8 cellular contexts compared by ENCODE assay signal in genomic region chr12:103957865-103958388, GRCh38. TPM values are rescaled to one million over a fixed set of nuclear protein-coding genes. Genes with fewer than 3 reads are reported as not detected.
A peak's percentile ranks its signal among the peaks of the same experiment; 100 is the strongest.
DNase-seq lines count a peak whose midpoint lies in the region; ATAC-seq and TF ChIP-seq lines count a peak whose summit lies in the region.

No MANE protein-coding gene starts in this region.

- TF ChIP-seq CTCF in BJ (IDR thresholded peaks at IDR 0.05; ENCODE audit: insufficient read depth, low read depth, low read length) (no peak), LNCaP clone FGC (IDR thresholded peaks at IDR 0.05; ENCODE audit: control insufficient read depth, extremely low read depth, insufficient read depth) (no peak), choroid plexus epithelial cell (conservative IDR thresholded peaks at IDR 0.05; ENCODE audit: low read depth, low read length) (no peak), neural progenitor cell (IDR thresholded peaks at IDR 0.05) (no peak)

- H3K27me3 ChIP-seq in BJ (ENCODE audit: control insufficient read depth, insufficient read depth, low read length) (no peaks in the 10 kb centered on the region), neural progenitor cell (no peaks in the 10 kb centered on the region)

- peaks cover 7% of the 10 kb centered on the region for H3K27me3 Mint-ChIP-seq in neural progenitor cell (ENCODE audit: insufficient read depth, low read depth)

- H3K27ac Mint-ChIP-seq in neural progenitor cell: peak overlapping the region; percentile 99

- H3F3A ChIP-seq in neural progenitor cell (ENCODE audit: low read depth): peaks cover 50% of the 10 kb centered on the region

- CTCF ChIA-PET in BJ (lab: Yijun Ruan, JAX): no interaction called here

- DNase-seq in BJ (ENCODE audit: low read depth) (no peak), LNCaP clone FGC (ENCODE audit: low read depth) (no peak), choroid plexus epithelial cell (ENCODE audit: low read depth) (no peak), neural progenitor cell (ENCODE audit: low spot score) (no peak), activated gamma-delta T cell (lab: John Stamatoyannopoulos, UW) (no peak)
- no peak for DNase-seq in stimulated activated CD4-positive, alpha-beta T cell treated with anti-CD3 and anti-CD28 coated beads, Interleukin-15, amount 100 ng/mL, for 24 hours

- H3K4me2 ChIP-seq in neural progenitor cell: peak overlapping the region; percentile 85

- POLR2A ChIA-PET in BJ (lab: Charles Lee): no interaction called here

- peaks cover 11% of the 10 kb centered on the region for H3K4me1 ChIP-seq in neural progenitor cell

- H3K27ac ChIP-seq in neural progenitor cell: peak overlapping the region; percentile 98

- H3K4me1 Mint-ChIP-seq in neural progenitor cell: peaks cover 20% of the 10 kb centered on the region

- H3K79me2 ChIP-seq in neural progenitor cell (ENCODE audit: low read depth): peaks cover 49% of the 10 kb centered on the region

- H3K4me3 Mint-ChIP-seq in neural progenitor cell: peak overlapping the region; percentile 88

- H4K20me1 ChIP-seq in neural progenitor cell (ENCODE audit: low read depth): no peaks in the 10 kb centered on the region

- ATAC-seq in HG02870 (IDR thresholded peaks at IDR 0.05; ENCODE audit: unreplicated experiment) (no peak), HG02981 (IDR thresholded peaks at IDR 0.05; ENCODE audit: unreplicated experiment) (no peak)

- peaks cover 2% of the 10 kb centered on the region for H3K36me3 ChIP-seq in BJ (ENCODE audit: control insufficient read depth, insufficient read depth, low read length)
- no peaks in the 10 kb centered on the region for H3K36me3 ChIP-seq in neural progenitor cell

- H3K4me3 ChIP-seq in BJ (ENCODE audit: low read depth, low read length) (peak overlapping the region; percentile 86; the same call in 1 of the 2 replicates), LNCaP clone FGC (ENCODE audit: low read depth, low read length) (peak overlapping the region; percentile 88), choroid plexus epithelial cell (ENCODE audit: low read depth, low read length) (peak overlapping the region; percentile 72), neural progenitor cell (peak overlapping the region; percentile 92)

- H3K9me3 Mint-ChIP-seq in neural progenitor cell: no peaks in the 10 kb centered on the region

- H3K9me3 ChIP-seq in neural progenitor cell (ENCODE audit: low read depth): no peaks in the 10 kb centered on the region

- peaks cover 2% of the 10 kb centered on the region for H3K36me3 Mint-ChIP-seq in neural progenitor cell

- no peak overlapping the region for H3K9ac ChIP-seq in neural progenitor cell

- H2AFZ ChIP-seq in neural progenitor cell (replicated peaks): no peak overlapping the region

RNA-seq across cellular contexts. Expression of gene TDG, which starts 7.7 kb away (rescaled TPM):
- polyA plus RNA-seq in BJ (2011; rRNA removed): 10.4 and 20.2 TPM in 2 replicates
- 5.8 and 6.0 TPM in 2 replicates for polyA minus RNA-seq in BJ (2011; rRNA and poly(A)+ RNA removed)
- 60.2 and 88.1 TPM in 2 replicates for total RNA-seq in neural progenitor cell (ENCODE audit: low replicate concordance)

RNA-seq across cellular contexts. Expression of gene HSP90B1, which starts 27.7 kb away (rescaled TPM):
- 272 and 613 TPM in 2 replicates for polyA plus RNA-seq in BJ (2011; rRNA removed)
- 101 and 115 TPM in 2 replicates for polyA minus RNA-seq in BJ (2011; rRNA and poly(A)+ RNA removed)
- total RNA-seq in neural progenitor cell (ENCODE audit: low replicate concordance): 384 and 588 TPM in 2 replicates
